In the genomic region with DNA sequence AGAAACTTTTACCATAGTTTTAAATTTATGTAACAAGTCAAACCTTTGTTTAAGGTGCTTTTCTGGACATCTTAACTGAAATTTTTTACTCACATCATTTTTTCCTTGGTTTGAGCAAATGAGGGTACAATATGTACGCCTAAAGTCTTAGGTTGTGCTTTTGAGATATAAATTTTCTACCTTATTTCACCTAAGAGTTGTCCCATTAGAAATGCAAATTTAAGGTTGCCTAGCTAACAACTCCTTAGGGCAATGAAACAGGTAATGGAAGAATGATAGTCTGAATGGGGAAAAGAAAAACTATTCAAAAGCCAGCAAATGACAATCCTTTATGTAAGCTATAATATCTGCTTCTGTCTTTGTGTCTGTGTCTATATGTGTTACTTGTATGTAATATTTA, we compare ENCODE assay signal across 15 cellular contexts. TPM values are rescaled to one million over a fixed set of nuclear protein-coding genes. Genes with fewer than 3 reads are reported as not detected.
DNase-seq lines count a peak whose midpoint lies in the region; ATAC-seq, FAIRE-seq and TF ChIP-seq lines count a peak whose summit lies in the region.
"Had no signal": no experiment of that assay in that cellular context is flagged by ENCODE, and none has a peak within 500 bp of the region (broad histone marks: within the 10 kb centered on the region; RNA-seq: fewer than 3 reads in every experiment).

No MANE protein-coding gene starts in this region.

- no peaks in the 10 kb centered on the region for H4K20me1 ChIP-seq in HepG2 (ENCODE audit: insufficient read depth, low read length)

- BruUV-seq in HepG2 (replicated peaks; lab: Mats Ljungman, UMichigan): no TSS peak

- no peak for DNase-seq in HepG2 (ENCODE audit: low spot score)
- DNase-seq in right lobe of liver: no peak
- no peak for DNase-seq in WTC11 (ENCODE audit: low spot score)
- no peak for DNase-seq in H4 (ENCODE audit: low spot score)
- no peak for DNase-seq in activated T-cell treated with anti-CD3 and anti-CD28 coated beads, Interleukin-2, amount 50 U/mL, for 4 hours
- DNase-seq in coronary artery (ENCODE audit: low spot score): no peak
- DNase-seq: DMS53, GF-D8, H7, KBM-7 had no signal

- H3K4me1 ChIP-seq in HepG2 (ENCODE audit: insufficient read depth, low read length) (no peaks in the 10 kb centered on the region), right lobe of liver (peaks cover 0 to 3% (median 0%) of the 10 kb centered on the region in 4 donors), iPS-18a (ENCODE audit: control insufficient read depth, low read depth, low read length) (peaks cover 8% of the 10 kb centered on the region)

- H3K27me3 ChIP-seq in HepG2 (ENCODE audit: control insufficient read depth in 1 of 2, insufficient read depth in 2 of 2, low read length in 2 of 2): no peaks in the 10 kb centered on the region
- no peaks in the 10 kb centered on the region for H3K27me3 ChIP-seq in right lobe of liver
- no peaks in the 10 kb centered on the region for H3K27me3 ChIP-seq in iPS-18a (ENCODE audit: control insufficient read depth, insufficient read depth, low read length)

- H3K4me2 ChIP-seq in HepG2 (ENCODE audit: low read depth, low read length): no peak overlapping the region

- peaks cover 14% of the 10 kb centered on the region for H3K36me3 Mint-ChIP-seq in WTC11
- peaks cover 13% of the 10 kb centered on the region for H3K36me3 Mint-ChIP-seq in activated T-cell treated with anti-CD3 and anti-CD28 coated beads, Interleukin-2, amount 50 U/mL, for 4 hours (ENCODE audit: insufficient read depth)

- H3K27ac ChIP-seq in HepG2 (ENCODE audit: extremely low read length, insufficient read depth, low read length) (no peak overlapping the region), right lobe of liver (no peak overlapping the region), iPS-18a (ENCODE audit: low read length) (no peak overlapping the region), coronary artery (no peak overlapping the region)
- H3K27ac ChIP-seq: 22Rv1 had no signal

- no peak for TF ChIP-seq EP300 in HepG2 (IDR thresholded peaks at IDR 0.05; ENCODE audit: low read depth in 2 of 2, low read length in 2 of 2)
- no peak for TF ChIP-seq EP300 in HepG2 (CRISPR knock-in tag; IDR thresholded peaks at IDR 0.05; ENCODE audit: borderline replicate concordance)

- peak overlapping the region; percentile 98 for H3K27ac Mint-ChIP-seq in WTC11

- TF ChIP-seq CTCF in HepG2 (CRISPR knock-in tag; IDR thresholded peaks at IDR 0.05) (no peak), right lobe of liver (IDR thresholded peaks at IDR 0.05) (no peak), WTC11 (IDR thresholded peaks at IDR 0.05) (no peak), coronary artery (IDR thresholded peaks at IDR 0.05) (no peak)

- CTCF ChIA-PET in HepG2 (lab: Yijun Ruan, JAX; ENCODE audit: low intra/inter-chr PET ratio, low total read pairs) (no interaction called here), WTC11 (lab: Charles Lee) (interaction anchor here (0.6 to 1.1 kb wide), 2 partner anchors 13 to 67 kb away, joined by 3 to 4 read pairs; no protein-coding TSS in a partner anchor)

- FAIRE-seq in HepG2 (lab: Jason Lieb, UNC): no peak
- FAIRE-seq: GM19239 had no signal

- ATAC-seq in HepG2 (no peak), right lobe of liver (no peak), WTC11 (peak; percentile 45; the same call in 1 of the 2 replicates), GM19395 (IDR thresholded peaks at IDR 0.05; ENCODE audit: unreplicated experiment) (no peak)
- no peak for ATAC-seq in activated T-cell treated with anti-CD3 and anti-CD28 coated beads, Interleukin-2, amount 50 U/mL, for 4 hours

- peaks cover 9% of the 10 kb centered on the region for H3K79me2 ChIP-seq in HepG2 (ENCODE audit: insufficient read depth, low read length)

- peak overlapping the region; percentile 42 for H3K4me3 Mint-ChIP-seq in WTC11
- no peak overlapping the region for H3K4me3 Mint-ChIP-seq in activated T-cell treated with anti-CD3 and anti-CD28 coated beads, Interleukin-2, amount 50 U/mL, for 4 hours
- H3K4me3 Mint-ChIP-seq: CD14-positive monocyte had no signal

- no peak for TF ChIP-seq POLR2A in HepG2 (IDR thresholded peaks at IDR 0.05; ENCODE audit: insufficient read depth in 1 of 2, low read depth in 2 of 2, low read length in 2 of 2)
- TF ChIP-seq POLR2A in right lobe of liver (IDR thresholded peaks at IDR 0.05): no peak

- H3K9me3 ChIP-seq in HepG2 (ENCODE audit: low read length) (no peaks in the 10 kb centered on the region), right lobe of liver (no peaks in the 10 kb centered on the region), iPS-18a (ENCODE audit: control insufficient read depth, low read depth, low read length) (no peaks in the 10 kb centered on the region)

- peaks cover 0 to 17% of the 10 kb centered on the region in 2 experiments; a peak in 3 of 5 replicates for H3K36me3 ChIP-seq in HepG2 (replicated peaks in 1 of 2; ENCODE audit: control insufficient read depth in 1 of 2, insufficient read depth in 2 of 2, low read length in 2 of 2)
- no peaks in the 10 kb centered on the region for H3K36me3 ChIP-seq in right lobe of liver
- H3K36me3 ChIP-seq in iPS-18a (ENCODE audit: control insufficient read depth, low read depth, low read length): no peaks in the 10 kb centered on the region

- H3K9ac ChIP-seq in HepG2 (ENCODE audit: insufficient read depth, low read depth, low read length) (no peak overlapping the region), iPS-18a (ENCODE audit: low read length) (peak overlapping the region; percentile 16)

- TF ChIP-seq RAD21 in HepG2 (CRISPR knock-in tag; IDR thresholded peaks at IDR 0.05): no peak

- in situ Hi-C loops in HepG2 (cut with HindIII; ENCODE audit: extremely low pct_ligation_motif_present, low pct_unique_long_range_greater_than_20kb): no loop called here

- H3K9me3 Mint-ChIP-seq in WTC11: no peaks in the 10 kb centered on the region
- H3K9me3 Mint-ChIP-seq in activated T-cell treated with anti-CD3 and anti-CD28 coated beads, Interleukin-2, amount 50 U/mL, for 4 hours: no peaks in the 10 kb centered on the region

- WGBS in HepG2 (ENCODE audit: low lambda C conversion rate): 93% methylated on average over 1 of the region's 1 CpG
- 80% methylated on average over 1 of the region's 1 CpG for WGBS in right lobe of liver (ENCODE audit: insufficient coverage, low coverage, low lambda C conversion rate, missing lambda C conversion rate)

- POLR2A ChIA-PET in HepG2 (lab: Yijun Ruan, JAX): no interaction called here
- POLR2A ChIA-PET in WTC11 (lab: Charles Lee): interaction anchor here (0.7 kb wide), 1 partner anchor 152 kb away, joined by 3 read pairs; no protein-coding TSS in a partner anchor

- intact Hi-C loops in HepG2 (cut with micrococcal nuclease; ENCODE audit: unreplicated experiment): no loop called here
- intact Hi-C loops in right lobe of liver (cut with DNase I): no loop called here

- no peaks in the 10 kb centered on the region for H3K27me3 Mint-ChIP-seq in WTC11 (ENCODE audit: low read depth)
- no peaks in the 10 kb centered on the region for H3K27me3 Mint-ChIP-seq in activated T-cell treated with anti-CD3 and anti-CD28 coated beads, Interleukin-2, amount 50 U/mL, for 4 hours (ENCODE audit: low read depth)

- peaks cover 51% of the 10 kb centered on the region for H3K4me1 Mint-ChIP-seq in WTC11
- peaks cover 18% of the 10 kb centered on the region for H3K4me1 Mint-ChIP-seq in activated T-cell treated with anti-CD3 and anti-CD28 coated beads, Interleukin-2, amount 50 U/mL, for 4 hours (ENCODE audit: low read depth)

- no peak overlapping the region for H2AFZ ChIP-seq in HepG2 (ENCODE audit: low read length)

- H3K4me3 ChIP-seq in HepG2 (replicated peaks in 1 of 3; ENCODE audit: insufficient read depth in 1 of 3, low read depth in 2 of 3, low read length in 3 of 3) (no peak overlapping the region), right lobe of liver (no peak overlapping the region), iPS-18a (ENCODE audit: low read length) (peak overlapping the region; percentile 39), coronary artery (no peak overlapping the region)

TF ChIP-seq in HepG2, 621 proteins besides CTCF, POLR2A, EP300 and RAD21 (continues in another document):
- TF ChIP-seq GZF1 (CRISPR knock-in tag; IDR thresholded peaks at IDR 0.05) (peak; percentile 95), CBFB (CRISPR knock-in tag; IDR thresholded peaks at IDR 0.05) (no peak), ZNF383 (CRISPR knock-in tag; IDR thresholded peaks at IDR 0.05; ENCODE audit: borderline replicate concordance) (no peak), ZNF317 (CRISPR knock-in tag; IDR thresholded peaks at IDR 0.05) (no peak)

TF ChIP-seq in WTC11, 78 proteins besides CTCF, POLR2A, EP300 and RAD21 (continues in another document):
- TF ChIP-seq ZNF317 (CRISPR knock-in tag; IDR thresholded peaks at IDR 0.05; ENCODE audit: borderline replicate concordance, low read depth) (no peak), HMGA2 (CRISPR knock-in tag; IDR thresholded peaks at IDR 0.05) (no peak), ZNF423 (CRISPR knock-in tag; IDR thresholded peaks at IDR 0.05) (no peak), GTF2I (CRISPR knock-in tag; conservative IDR thresholded peaks at IDR 0.05) (no peak)

RNA-seq across cellular contexts. Expression of gene NRDC, which starts 19.6 kb away (rescaled TPM):
- total RNA-seq in HepG2 (2016; rRNA removed; fragmentation: Illumina TruSeq; extraction: Trizol) (57.6 and 101 TPM in 2 replicates), right lobe of liver (10 to 100 TPM; 57.9 to 88.0 (median 84.4) TPM), WTC11 (2021) (172 to 201 TPM (median 179 TPM) in 3 replicates)
- 14.8 and 17.2 TPM in 2 replicates for total RNA-seq in HepG2 (2016; cell fraction: cytosol; rRNA removed; fragmentation: Illumina TruSeq; extraction: Trizol; ENCODE audit: low read depth)
- total RNA-seq in HepG2 (2016; cell fraction: insoluble cytoplasmic fraction; rRNA removed; fragmentation: Illumina TruSeq; extraction: Trizol): 60.8 and 99.7 TPM in 2 replicates
- 30.2 and 31.0 TPM in 2 replicates for total RNA-seq in HepG2 (2016; cell fraction: membrane; rRNA removed; fragmentation: Illumina TruSeq; extraction: Trizol)
- total RNA-seq in HepG2 (2016; cell fraction: nucleus; rRNA removed; fragmentation: Illumina TruSeq; extraction: Trizol): 69.9 TPM in 2 replicates
- polyA plus RNA-seq in HepG2 (2011; rRNA removed): 64.9 and 68.6 TPM in 2 replicates
- polyA plus RNA-seq in HepG2 (2011; cell fraction: cytosol; rRNA removed): 28.8 and 34.1 TPM in 2 replicates
- polyA plus RNA-seq in HepG2 (2011; cell fraction: nucleus; rRNA removed): 68.1 and 89.6 TPM in 2 replicates
- polyA plus RNA-seq in HepG2 (2012): 71.6 and 81.1 TPM in 2 replicates
- 6.8 and 7.3 TPM in 2 replicates for polyA plus RNA-seq in HepG2 (2016; cell fraction: cytosol; fragmentation: Illumina TruSeq; extraction: Trizol; ENCODE audit: low read depth)
- 108 and 112 TPM in 2 replicates for polyA plus RNA-seq in HepG2 (2016; cell fraction: insoluble cytoplasmic fraction; fragmentation: Illumina TruSeq; extraction: Trizol; ENCODE audit: low read depth)
- 18.3 and 22.3 TPM in 2 replicates for polyA plus RNA-seq in HepG2 (2016; cell fraction: membrane; fragmentation: Illumina TruSeq; extraction: Trizol; ENCODE audit: low read depth)
- polyA plus RNA-seq in HepG2 (2016; cell fraction: nucleus; fragmentation: Illumina TruSeq; extraction: Trizol; ENCODE audit: insufficient read depth, low read depth): 133 and 135 TPM in 2 replicates
- polyA minus RNA-seq in HepG2 (2011; rRNA and poly(A)+ RNA removed; ENCODE audit: low replicate concordance): 50.8 and 123 TPM in 2 replicates
- polyA minus RNA-seq in HepG2 (2011; cell fraction: cytosol; rRNA and poly(A)+ RNA removed): 38.4 and 54.9 TPM in 2 replicates
- 68.1 and 81.8 TPM in 2 replicates for polyA minus RNA-seq in HepG2 (2011; cell fraction: nucleus; rRNA and poly(A)+ RNA removed)
- 77.0 and 78.8 TPM in 2 replicates for total RNA-seq in H4 (2014; rRNA removed; shearing (Covaris generic))
- total RNA-seq in activated T-cell treated with anti-CD3 and anti-CD28 coated beads, Interleukin-2, amount 50 U/mL, for 4 hours: 100 to 1,000 TPM; 131 to 139 (median 137) TPM
